Comparison of ENCODE assay signal across 1 cellular context in genomic region chr9:132892383-132892782, GRCh38.
TF ChIP-seq lines count a peak whose summit lies in the region.

No MANE protein-coding gene starts in this region.

TF ChIP-seq in GM23338, 12 proteins besides CTCF, POLR2A, EP300 and RAD21 (continued from another document):
- TF ChIP-seq ZNF462 (CRISPR knock-in tag; IDR thresholded peaks at IDR 0.05) (no peak), EZH2phosphoT487 (IDR thresholded peaks at IDR 0.05; ENCODE audit: unreplicated experiment) (no peak), JUNB (IDR thresholded peaks at IDR 0.05; ENCODE audit: unreplicated experiment) (no peak), CREB1 (CRISPR knock-in tag; IDR thresholded peaks at IDR 0.05; ENCODE audit: low read depth) (no peak), ZNF114 (CRISPR knock-in tag; IDR thresholded peaks at IDR 0.05) (no peak), REST (IDR thresholded peaks at IDR 0.05; ENCODE audit: unreplicated experiment) (no peak), ETS1 (IDR thresholded peaks at IDR 0.05) (no peak)
TF ChIP-seq in GM23338: peak in this region for 0.
